17 cellular contexts compared by ENCODE assay signal in genomic region chr12:31796270-31796951, GRCh38.
"Had no signal": no experiment of that assay in that cellular context is flagged by ENCODE, and none has a peak within 500 bp of the region (broad histone marks: within the 10 kb centered on the region; RNA-seq: fewer than 3 reads in every experiment).

No MANE protein-coding gene starts in this region.

- DNase-seq: activated CD4-positive, alpha-beta memory T cell treated with anti-CD3 and anti-CD28 coated beads, Interleukin-2, amount 10 ng/mL, durations not matched to agents 7 days and 5 days; activated CD4-positive, alpha-beta T cell treated with anti-CD3 and anti-CD28 coated beads for 4 hours; amniotic stem cell; caudate nucleus; erythroblast; heart right ventricle; left colon; lower lobe of right lung; pancreas; sigmoid colon; spleen; T-helper 17 cell; WERI-Rb-1 had no signal

- H3K9me3 Mint-ChIP-seq: activated T-helper 1 cell treated with anti-CD3 and anti-CD28 coated beads, Interleukin-12 subunit alpha, Interleukin-12 subunit beta, Interleukin-2, Interleukin-4 antibody, amounts not matched to agents 30 ng/mL and 10 ng/mL and 1 ng/mL, durations not matched to agents 14 hours and 24 hours and 36 hours had no signal

- H3K4me3 ChIP-seq: gastroesophageal sphincter, heart right ventricle, lower lobe of right lung, pancreas, sigmoid colon, spleen, thoracic aorta had no signal

- H3K27ac Mint-ChIP-seq: activated CD4-positive, alpha-beta memory T cell treated with anti-CD3 and anti-CD28 coated beads, Interleukin-2, amount 10 ng/mL, durations not matched to agents 7 days and 5 days; activated T-helper 1 cell treated with anti-CD3 and anti-CD28 coated beads, Interleukin-12 subunit alpha, Interleukin-12 subunit beta, Interleukin-2, Interleukin-4 antibody, amounts not matched to agents 30 ng/mL and 10 ng/mL and 1 ng/mL, durations not matched to agents 14 hours and 24 hours and 36 hours; mesothelial cell of epicardium; T-helper 17 cell had no signal

- H3K27me3 ChIP-seq: gastroesophageal sphincter, heart right ventricle, pancreas, sigmoid colon, spleen had no signal

- H3K4me3 Mint-ChIP-seq: activated CD4-positive, alpha-beta memory T cell treated with anti-CD3 and anti-CD28 coated beads, Interleukin-2, amount 10 ng/mL, durations not matched to agents 7 days and 5 days; activated T-helper 1 cell treated with anti-CD3 and anti-CD28 coated beads, Interleukin-12 subunit alpha, Interleukin-12 subunit beta, Interleukin-2, Interleukin-4 antibody, amounts not matched to agents 30 ng/mL and 10 ng/mL and 1 ng/mL, durations not matched to agents 14 hours and 24 hours and 36 hours; mesothelial cell of epicardium; T-helper 17 cell had no signal

- H3K4me1 ChIP-seq: gastroesophageal sphincter, heart right ventricle, lower lobe of right lung, pancreas, sigmoid colon had no signal

- H3K27ac ChIP-seq: gastroesophageal sphincter, heart right ventricle, lower lobe of right lung, pancreas, sigmoid colon, thoracic aorta, WERI-Rb-1 had no signal

- H3K36me3 ChIP-seq: gastroesophageal sphincter, heart right ventricle, lower lobe of right lung, pancreas, sigmoid colon, thoracic aorta, WERI-Rb-1 had no signal

- H3K9me3 ChIP-seq: gastroesophageal sphincter, heart right ventricle, lower lobe of right lung, pancreas, sigmoid colon, thoracic aorta had no signal

- H3K36me3 Mint-ChIP-seq: mesothelial cell of epicardium had no signal

- H3K27me3 Mint-ChIP-seq: activated CD4-positive, alpha-beta memory T cell treated with anti-CD3 and anti-CD28 coated beads, Interleukin-2, amount 10 ng/mL, durations not matched to agents 7 days and 5 days; T-helper 17 cell had no signal

- ATAC-seq: gastroesophageal sphincter, heart right ventricle, left colon, lower lobe of right lung, pancreas had no signal
